Comparison of ENCODE assay signal across 1 cellular context in the genomic region with DNA sequence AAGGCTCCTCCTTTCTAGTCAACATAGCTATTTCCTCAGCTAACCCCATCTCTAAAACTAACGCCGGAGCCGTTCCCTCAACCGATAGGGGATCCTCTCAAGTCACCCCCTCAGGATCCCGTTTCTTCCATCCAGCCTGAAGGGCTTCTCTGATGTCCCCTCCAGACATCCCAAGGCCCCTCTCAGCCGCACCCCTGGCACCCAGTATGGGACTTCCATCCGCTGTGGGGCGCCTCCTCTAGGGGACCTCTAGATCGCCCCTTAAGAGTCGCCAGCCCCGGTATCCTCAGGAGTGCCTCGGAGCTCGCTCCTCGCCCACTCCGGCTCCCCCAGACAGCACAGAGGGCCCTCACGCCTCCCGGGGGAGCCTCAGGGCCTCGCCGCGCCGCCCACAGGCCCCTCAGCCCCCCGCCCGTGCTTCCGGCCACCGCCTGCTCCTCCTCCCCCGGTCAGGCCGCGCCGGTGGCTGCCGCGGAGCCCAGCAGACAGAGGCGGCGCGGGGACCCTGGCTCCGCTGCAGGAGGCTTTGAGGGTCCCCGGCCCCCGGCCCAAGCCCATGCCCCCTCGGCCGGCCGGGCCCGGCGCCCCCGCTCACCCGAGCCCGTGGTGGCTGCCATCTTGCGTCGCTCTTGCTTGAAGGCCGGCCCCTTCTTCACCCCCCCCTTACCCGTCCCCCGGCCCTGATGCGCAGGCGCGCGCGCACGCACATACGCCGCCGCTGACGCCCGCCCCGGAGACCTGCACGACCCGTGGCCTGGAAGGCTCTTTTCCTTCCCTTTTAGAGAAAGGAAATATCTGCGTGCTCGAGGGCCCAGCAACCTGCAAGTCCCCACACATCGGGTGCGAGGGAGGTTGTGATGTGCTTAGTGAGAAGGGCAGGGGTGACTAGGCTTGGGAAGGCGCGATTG.
TF ChIP-seq lines count a peak whose summit lies in the region.

A gene (minus strand): TSS at position 639 of the 908 bp plus-strand sequence. CDS start 22 bp downstream, at position 617.

TF ChIP-seq in SK-N-SH, 30 proteins besides CTCF, POLR2A, EP300 and RAD21 (continued from another document):
- TF ChIP-seq, protein P1, sequence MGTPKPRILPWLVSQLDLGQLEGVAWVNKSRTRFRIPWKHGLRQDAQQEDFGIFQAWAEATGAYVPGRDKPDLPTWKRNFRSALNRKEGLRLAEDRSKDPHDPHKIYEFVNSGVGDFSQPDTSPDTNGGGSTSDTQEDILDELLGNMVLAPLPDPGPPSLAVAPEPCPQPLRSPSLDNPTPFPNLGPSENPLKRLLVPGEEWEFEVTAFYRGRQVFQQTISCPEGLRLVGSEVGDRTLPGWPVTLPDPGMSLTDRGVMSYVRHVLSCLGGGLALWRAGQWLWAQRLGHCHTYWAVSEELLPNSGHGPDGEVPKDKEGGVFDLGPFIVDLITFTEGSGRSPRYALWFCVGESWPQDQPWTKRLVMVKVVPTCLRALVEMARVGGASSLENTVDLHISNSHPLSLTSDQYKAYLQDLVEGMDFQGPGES (IDR thresholded peaks at IDR 0.05; ENCODE audit: low read depth, low read length) = no peak
- peak; percentile 78 for TF ChIP-seq TAF1 (IDR thresholded peaks at IDR 0.05; ENCODE audit: borderline replicate concordance, low read depth, low read length)
- peak; percentile 96 for TF ChIP-seq POLR2AphosphoS5 (IDR thresholded peaks at IDR 0.05; ENCODE audit: low read depth, low read length)
- TF ChIP-seq, protein P2, sequence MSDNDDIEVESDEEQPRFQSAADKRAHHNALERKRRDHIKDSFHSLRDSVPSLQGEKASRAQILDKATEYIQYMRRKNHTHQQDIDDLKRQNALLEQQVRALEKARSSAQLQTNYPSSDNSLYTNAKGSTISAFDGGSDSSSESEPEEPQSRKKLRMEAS (IDR thresholded peaks at IDR 0.05; ENCODE audit: low read depth) = peak; percentile 71
- TF ChIP-seq, protein P3, sequence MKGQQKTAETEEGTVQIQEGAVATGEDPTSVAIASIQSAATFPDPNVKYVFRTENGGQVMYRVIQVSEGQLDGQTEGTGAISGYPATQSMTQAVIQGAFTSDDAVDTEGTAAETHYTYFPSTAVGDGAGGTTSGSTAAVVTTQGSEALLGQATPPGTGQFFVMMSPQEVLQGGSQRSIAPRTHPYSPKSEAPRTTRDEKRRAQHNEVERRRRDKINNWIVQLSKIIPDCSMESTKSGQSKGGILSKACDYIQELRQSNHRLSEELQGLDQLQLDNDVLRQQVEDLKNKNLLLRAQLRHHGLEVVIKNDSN (IDR thresholded peaks at IDR 0.05; ENCODE audit: borderline replicate concordance, low read depth) = no peak
- TF ChIP-seq RCOR1 (IDR thresholded peaks at IDR 0.05; ENCODE audit: low read length) = no peak
- TF ChIP-seq YY1 (IDR thresholded peaks at IDR 0.05; ENCODE audit: low read depth) = peak; percentile 86
- TF ChIP-seq RXRA (IDR thresholded peaks at IDR 0.05; ENCODE audit: borderline replicate concordance, low read depth) = no peak
- TF ChIP-seq JUND (IDR thresholded peaks at IDR 0.05) = no peak
- no peak for TF ChIP-seq CHD2 (IDR thresholded peaks at IDR 0.05; ENCODE audit: low read length, partially characterized antibody)
- peak; percentile 82 for TF ChIP-seq MXI1 (IDR thresholded peaks at IDR 0.05; ENCODE audit: low read depth, low read length)
- TF ChIP-seq, protein P4, sequence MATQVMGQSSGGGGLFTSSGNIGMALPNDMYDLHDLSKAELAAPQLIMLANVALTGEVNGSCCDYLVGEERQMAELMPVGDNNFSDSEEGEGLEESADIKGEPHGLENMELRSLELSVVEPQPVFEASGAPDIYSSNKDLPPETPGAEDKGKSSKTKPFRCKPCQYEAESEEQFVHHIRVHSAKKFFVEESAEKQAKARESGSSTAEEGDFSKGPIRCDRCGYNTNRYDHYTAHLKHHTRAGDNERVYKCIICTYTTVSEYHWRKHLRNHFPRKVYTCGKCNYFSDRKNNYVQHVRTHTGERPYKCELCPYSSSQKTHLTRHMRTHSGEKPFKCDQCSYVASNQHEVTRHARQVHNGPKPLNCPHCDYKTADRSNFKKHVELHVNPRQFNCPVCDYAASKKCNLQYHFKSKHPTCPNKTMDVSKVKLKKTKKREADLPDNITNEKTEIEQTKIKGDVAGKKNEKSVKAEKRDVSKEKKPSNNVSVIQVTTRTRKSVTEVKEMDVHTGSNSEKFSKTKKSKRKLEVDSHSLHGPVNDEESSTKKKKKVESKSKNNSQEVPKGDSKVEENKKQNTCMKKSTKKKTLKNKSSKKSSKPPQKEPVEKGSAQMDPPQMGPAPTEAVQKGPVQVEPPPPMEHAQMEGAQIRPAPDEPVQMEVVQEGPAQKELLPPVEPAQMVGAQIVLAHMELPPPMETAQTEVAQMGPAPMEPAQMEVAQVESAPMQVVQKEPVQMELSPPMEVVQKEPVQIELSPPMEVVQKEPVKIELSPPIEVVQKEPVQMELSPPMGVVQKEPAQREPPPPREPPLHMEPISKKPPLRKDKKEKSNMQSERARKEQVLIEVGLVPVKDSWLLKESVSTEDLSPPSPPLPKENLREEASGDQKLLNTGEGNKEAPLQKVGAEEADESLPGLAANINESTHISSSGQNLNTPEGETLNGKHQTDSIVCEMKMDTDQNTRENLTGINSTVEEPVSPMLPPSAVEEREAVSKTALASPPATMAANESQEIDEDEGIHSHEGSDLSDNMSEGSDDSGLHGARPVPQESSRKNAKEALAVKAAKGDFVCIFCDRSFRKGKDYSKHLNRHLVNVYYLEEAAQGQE (IDR thresholded peaks at IDR 0.05; ENCODE audit: low read depth, low read length) = no peak
- 0 out of 2 replicates have a peak, but pooled peaks have one; percentile 7 for TF ChIP-seq SMC3 (IDR thresholded peaks at IDR 0.05; ENCODE audit: low read depth, low read length)
- TF ChIP-seq EZH2phosphoT487 (IDR thresholded peaks at IDR 0.05; ENCODE audit: borderline replicate concordance, low read depth) = no peak
